In the genomic region with DNA sequence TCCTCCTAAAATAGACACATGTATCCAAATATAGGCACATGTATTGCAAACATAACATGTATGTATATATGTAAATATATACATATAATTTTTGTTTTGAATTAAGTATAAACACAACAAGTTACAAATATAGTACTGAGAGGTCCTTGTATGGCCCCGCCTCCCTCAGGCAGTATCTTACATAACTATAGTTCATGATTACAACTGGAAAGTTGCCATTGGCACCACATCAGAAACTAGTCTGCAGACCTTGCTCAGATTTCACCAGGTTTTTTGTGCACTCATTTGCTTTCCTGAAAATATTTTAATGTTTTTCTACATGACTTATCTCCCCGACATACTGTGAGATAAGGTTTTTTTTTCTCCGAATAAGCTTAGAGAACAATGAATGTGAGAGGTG, we compare ENCODE assay signal across 5 cellular contexts. TPM values are rescaled to one million over a fixed set of nuclear protein-coding genes. Genes with fewer than 3 reads are reported as not detected.
"Had no signal": no experiment of that assay in that cellular context is flagged by ENCODE, and none has a peak within 500 bp of the region (broad histone marks: within the 10 kb centered on the region; RNA-seq: fewer than 3 reads in every experiment).

No MANE protein-coding gene starts in this region.

RNA-seq across cellular contexts. Expression of a gene that starts 5.2 kb away (rescaled TPM):
- total RNA-seq: GM23338, H1, H9, HT-29, IMR-90 had no signal
- polyA plus RNA-seq: GM23338, H1, IMR-90 had no signal

RNA-seq across cellular contexts. Expression of a gene that starts 32.8 kb away (rescaled TPM):
- total RNA-seq: HT-29, IMR-90 had no signal
- polyA plus RNA-seq: GM23338, H1, IMR-90 had no signal
